In the genomic region with DNA sequence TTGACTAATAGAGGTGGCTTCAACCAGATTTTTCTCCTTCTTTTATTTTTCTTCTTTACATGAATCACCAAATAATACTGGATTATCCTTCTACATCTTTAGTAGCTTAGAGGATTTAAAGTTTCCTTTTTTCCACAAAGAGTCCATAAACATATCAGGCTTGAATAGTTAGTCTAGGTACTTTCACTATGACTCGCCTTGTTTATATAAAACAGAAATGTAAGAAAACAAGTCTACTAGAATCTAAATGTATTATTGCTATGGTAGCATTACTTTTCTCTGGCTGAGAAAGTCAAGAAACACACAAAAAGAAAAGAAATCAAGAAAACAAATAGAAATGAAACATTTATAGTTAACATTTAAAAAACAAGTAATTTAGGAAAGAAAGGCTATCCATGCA, we compare ENCODE assay signal across 29 cellular contexts.
A peak's percentile ranks its signal among the peaks of the same experiment; 100 is the strongest.
DNase-seq lines count a peak whose midpoint lies in the region; ATAC-seq and TF ChIP-seq lines count a peak whose summit lies in the region.
"Had no signal": no experiment of that assay in that cellular context is flagged by ENCODE, and none has a peak within 500 bp of the region (broad histone marks: within the 10 kb centered on the region; RNA-seq: fewer than 3 reads in every experiment).

No MANE protein-coding gene starts in this region.

- TF ChIP-seq CTCF in chondrocyte (IDR thresholded peaks at IDR 0.05), result no peak
- no peak for TF ChIP-seq CTCF in natural killer cell (IDR thresholded peaks at IDR 0.05)

- DNase-seq in HCEC 1CT, result peak; percentile 15
- DNase-seq in chondrocyte (ENCODE audit: low spot score), result no peak
- DNase-seq in hepatic stellate cell (ENCODE audit: low spot score), result peak; percentile 2
- no peak for DNase-seq in T-helper 2 cell treated with Interferon-gamma antibody and Interleukin-4, amounts not matched to agents 5 μg/mL and 100 μg/mL, for 36 hours (ENCODE audit: low spot score)
- DNase-seq in natural killer cell, result no peak
- DNase-seq: activated CD4-positive, alpha-beta T cell treated with anti-CD3 and anti-CD28 coated beads for 1 hour; activated CD8-positive, alpha-beta memory T cell treated with anti-CD3 and anti-CD28 coated beads, Interleukin-2, amount 50 U/mL, for 48 hours; activated CD8-positive, alpha-beta T cell treated with anti-CD3 and anti-CD28 coated beads for 36 hours; activated naive CD4-positive, alpha-beta T cell treated with Interleukin-2 at 50 U/mL for 16 hours; Caco-2; DMS79 treated with DMSO at 0.1 percent for 48 hours; effector memory CD8-positive, alpha-beta T cell; heart right ventricle; lower lobe of right lung; MG63; naive thymus-derived CD8-positive, alpha-beta T cell; NCI-H2081 treated with DMSO at 0.1 percent for 48 hours; NCI-H2227 treated with DMSO at 0.1 percent for 48 hours; NCI-H526; occipital lobe; Right ventricle myocardium superior; transverse colon had no signal

- H3K27me3 Mint-ChIP-seq in chondrocyte (ENCODE audit: low read depth) (no peaks in the 10 kb centered on the region), natural killer cell (ENCODE audit: low read depth in 2 of 2) (no peaks in the 10 kb centered on the region)
- H3K27me3 Mint-ChIP-seq in T-helper 2 cell treated with Interferon-gamma antibody and Interleukin-4, amounts not matched to agents 5 μg/mL and 100 μg/mL, for 36 hours (ENCODE audit: low read depth), result no peaks in the 10 kb centered on the region
- H3K27me3 Mint-ChIP-seq: activated CD8-positive, alpha-beta T cell treated with anti-CD3 and anti-CD28 coated beads for 36 hours; effector memory CD8-positive, alpha-beta T cell; naive thymus-derived CD8-positive, alpha-beta T cell had no signal

- H3K9me3 Mint-ChIP-seq in chondrocyte (ENCODE audit: low read depth) (no peaks in the 10 kb centered on the region), natural killer cell (peaks cover 0 to 2% of the 10 kb centered on the region in 2 donors)
- H3K9me3 Mint-ChIP-seq in T-helper 2 cell treated with Interferon-gamma antibody and Interleukin-4, amounts not matched to agents 5 μg/mL and 100 μg/mL, for 36 hours, result no peaks in the 10 kb centered on the region
- H3K9me3 Mint-ChIP-seq: activated CD8-positive, alpha-beta T cell treated with anti-CD3 and anti-CD28 coated beads for 36 hours; effector memory CD8-positive, alpha-beta T cell; stimulated activated effector memory CD8-positive, alpha-beta T cell treated with anti-CD3 and anti-CD28 coated beads, Interleukin-12 subunit alpha, Interleukin-12 subunit beta, amount 100 ng/mL, for 72 hours had no signal

- H3K4me1 Mint-ChIP-seq in chondrocyte (ENCODE audit: low read depth) (peaks cover 21% of the 10 kb centered on the region), natural killer cell (no peaks in the 10 kb centered on the region)
- H3K4me1 Mint-ChIP-seq in T-helper 2 cell treated with Interferon-gamma antibody and Interleukin-4, amounts not matched to agents 5 μg/mL and 100 μg/mL, for 36 hours (ENCODE audit: low read depth), result peaks cover 5% of the 10 kb centered on the region
- H3K4me1 Mint-ChIP-seq: stimulated activated effector memory CD8-positive, alpha-beta T cell treated with anti-CD3 and anti-CD28 coated beads, Interleukin-12 subunit alpha, Interleukin-12 subunit beta, amount 100 ng/mL, for 72 hours had no signal

- ATAC-seq in GM19455 (IDR thresholded peaks at IDR 0.05; ENCODE audit: unreplicated experiment), result no peak
- ATAC-seq in GM21529 (IDR thresholded peaks at IDR 0.05; ENCODE audit: unreplicated experiment), result no peak
- ATAC-seq in natural killer cell, result no peak
- ATAC-seq: activated CD8-positive, alpha-beta T cell treated with anti-CD3 and anti-CD28 coated beads for 36 hours; effector memory CD8-positive, alpha-beta T cell; esophagus mucosa; heart right ventricle; K562; lower lobe of right lung; naive thymus-derived CD8-positive, alpha-beta T cell; stimulated activated effector memory CD8-positive, alpha-beta T cell treated with anti-CD3 and anti-CD28 coated beads, Interleukin-12 subunit alpha, Interleukin-12 subunit beta, amount 100 ng/mL, for 72 hours had no signal

- H3K4me3 Mint-ChIP-seq in chondrocyte (ENCODE audit: unreplicated experiment), result no peak overlapping the region
- no peak overlapping the region for H3K4me3 Mint-ChIP-seq in T-helper 2 cell treated with Interferon-gamma antibody and Interleukin-4, amounts not matched to agents 5 μg/mL and 100 μg/mL, for 36 hours
- no peak overlapping the region for H3K4me3 Mint-ChIP-seq in natural killer cell
- H3K4me3 Mint-ChIP-seq: activated CD8-positive, alpha-beta T cell treated with anti-CD3 and anti-CD28 coated beads for 36 hours; activated T-helper 1 cell treated with anti-CD3 and anti-CD28 coated beads, Interleukin-12 subunit alpha, Interleukin-12 subunit beta, Interleukin-2, Interleukin-4 antibody, amounts not matched to agents 30 ng/mL and 10 ng/mL and 1 ng/mL, durations not matched to agents 14 hours and 24 hours and 36 hours; CD14-positive monocyte; effector memory CD8-positive, alpha-beta T cell; naive thymus-derived CD8-positive, alpha-beta T cell; stimulated activated effector memory CD8-positive, alpha-beta T cell treated with anti-CD3 and anti-CD28 coated beads, Interleukin-12 subunit alpha, Interleukin-12 subunit beta, amount 100 ng/mL, for 72 hours had no signal

- H3K27ac Mint-ChIP-seq in chondrocyte (ENCODE audit: unreplicated experiment) (peak overlapping the region; percentile 24), natural killer cell (no peak overlapping the region)
- no peak overlapping the region for H3K27ac Mint-ChIP-seq in T-helper 2 cell treated with Interferon-gamma antibody and Interleukin-4, amounts not matched to agents 5 μg/mL and 100 μg/mL, for 36 hours
- H3K27ac Mint-ChIP-seq: activated CD8-positive, alpha-beta T cell treated with anti-CD3 and anti-CD28 coated beads for 36 hours; activated T-helper 1 cell treated with anti-CD3 and anti-CD28 coated beads, Interleukin-12 subunit alpha, Interleukin-12 subunit beta, Interleukin-2, Interleukin-4 antibody, amounts not matched to agents 30 ng/mL and 10 ng/mL and 1 ng/mL, durations not matched to agents 14 hours and 24 hours and 36 hours; CD14-positive monocyte; effector memory CD8-positive, alpha-beta T cell; naive thymus-derived CD8-positive, alpha-beta T cell; stimulated activated effector memory CD8-positive, alpha-beta T cell treated with anti-CD3 and anti-CD28 coated beads, Interleukin-12 subunit alpha, Interleukin-12 subunit beta, amount 100 ng/mL, for 72 hours had no signal

- intact Hi-C loops in natural killer cell (cut with micrococcal nuclease), result loop anchor here (5.0 kb wide), 1 partner anchor 333 kb away; no protein-coding TSS in a partner anchor

- H3K36me3 Mint-ChIP-seq in chondrocyte (ENCODE audit: low read depth) (no peaks in the 10 kb centered on the region), natural killer cell (no peaks in the 10 kb centered on the region)
- H3K36me3 Mint-ChIP-seq in T-helper 2 cell treated with Interferon-gamma antibody and Interleukin-4, amounts not matched to agents 5 μg/mL and 100 μg/mL, for 36 hours (ENCODE audit: low read depth), result no peaks in the 10 kb centered on the region
- H3K36me3 Mint-ChIP-seq: CD14-positive monocyte; stimulated activated effector memory CD8-positive, alpha-beta T cell treated with anti-CD3 and anti-CD28 coated beads, Interleukin-12 subunit alpha, Interleukin-12 subunit beta, amount 100 ng/mL, for 72 hours had no signal

Comparison
In these comparisons a context has a peak if more than half of its experiments do, and no peak if none do; other contexts are left out.
1. DNase-seq: peak in HCEC 1CT (single experiment) and hepatic stellate cell (single experiment); none in chondrocyte (single experiment), T-helper 2 cell treated with Interferon-gamma antibody and Interleukin-4, amounts not matched to agents 5 μg/mL and 100 μg/mL, for 36 hours (single experiment) and natural killer cell (single experiment).